In genomic region chr4:13530823-13531608, GRCh38 we compare ENCODE assay signal across 18 cellular contexts. TPM values are rescaled to one million over a fixed set of nuclear protein-coding genes. Genes with fewer than 3 reads are reported as not detected.
DNase-seq lines count a peak whose midpoint lies in the region; ATAC-seq lines count a peak whose summit lies in the region.
"Had no signal": no experiment of that assay in that cellular context is flagged by ENCODE, and none has a peak within 500 bp of the region (broad histone marks: within the 10 kb centered on the region; RNA-seq: fewer than 3 reads in every experiment).

No MANE protein-coding gene starts in this region.

- H3K9ac ChIP-seq in HUES64 (ENCODE audit: low read depth, low read length) (no peak overlapping the region), iPS-18a (ENCODE audit: low read length) (no peak overlapping the region)

- WGBS in HUES64, result 24% methylated on average over 34 of the region's 34 CpGs

- peak overlapping the region; percentile 7; the same call in 1 of the 2 replicates for H3K27ac ChIP-seq in HUES64 (ENCODE audit: low read depth, low read length)
- no peak overlapping the region for H3K27ac ChIP-seq in iPS-18a (ENCODE audit: low read length)
- H3K27ac ChIP-seq: transverse colon had no signal

- peak overlapping the region; percentile 23 for H3K27ac Mint-ChIP-seq in T-helper 2 cell treated with Interferon-gamma antibody and Interleukin-4, amounts not matched to agents 5 μg/mL and 100 μg/mL, for 36 hours
- H3K27ac Mint-ChIP-seq: activated CD4-positive, alpha-beta T cell treated with anti-CD3 and anti-CD28 coated beads, Interleukin-2, amount 10 ng/mL, durations not matched to agents 24 days and 14 days; CD4-positive, CD25-positive, alpha-beta regulatory T cell; HFFc6 had no signal

- H3K9me3 ChIP-seq in HUES64 (ENCODE audit: insufficient read depth, low read depth, low read length), result no peaks in the 10 kb centered on the region
- H3K9me3 ChIP-seq in iPS-18a (ENCODE audit: control insufficient read depth, low read depth, low read length), result no peaks in the 10 kb centered on the region
- H3K9me3 ChIP-seq: transverse colon had no signal

- H3K4me1 ChIP-seq in HUES64 (ENCODE audit: insufficient read depth, low read length), result peaks cover 39% of the 10 kb centered on the region
- peaks cover 18% of the 10 kb centered on the region for H3K4me1 ChIP-seq in iPS-18a (ENCODE audit: control insufficient read depth, low read depth, low read length)

- no peak for DNase-seq in T-helper 2 cell treated with Interferon-gamma antibody and Interleukin-4, amounts not matched to agents 5 μg/mL and 100 μg/mL, for 36 hours (ENCODE audit: low spot score)
- DNase-seq in T-helper 2 cell (no peak), retina (peak; percentile 63), amygdala (lab: John Stamatoyannopoulos, UW) (no peak)
- no peak for DNase-seq in activated naive CD4-positive, alpha-beta T cell treated with anti-CD3 and anti-CD28 coated beads, Interleukin-2, amount 50 U/mL, for 16 hours
- DNase-seq: activated CD4-positive, alpha-beta T cell treated with anti-CD3 and anti-CD28 coated beads, Interleukin-2, amount 10 ng/mL, durations not matched to agents 24 days and 14 days; activated T-cell treated with anti-CD3 and anti-CD28 coated beads, Interleukin-2, amount 50 U/mL, for 1 hour; CD4-positive, CD25-positive, alpha-beta regulatory T cell; foreskin melanocyte; HFFc6; KG1; NCI-H1417 treated with DMSO at 0.1 percent for 48 hours; NK-92 treated with Interleukin-12 subunit alpha and Interleukin-12 subunit beta, amount 100 ng/mL, for 24 hours; transverse colon had no signal

- peaks cover 4% of the 10 kb centered on the region for H3K36me3 Mint-ChIP-seq in T-helper 2 cell treated with Interferon-gamma antibody and Interleukin-4, amounts not matched to agents 5 μg/mL and 100 μg/mL, for 36 hours (ENCODE audit: low read depth)
- H3K36me3 Mint-ChIP-seq: CD4-positive, CD25-positive, alpha-beta regulatory T cell had no signal

- H3K27me3 Mint-ChIP-seq in T-helper 2 cell treated with Interferon-gamma antibody and Interleukin-4, amounts not matched to agents 5 μg/mL and 100 μg/mL, for 36 hours (ENCODE audit: low read depth), result peaks cover 97% of the 10 kb centered on the region

- H3K36me3 ChIP-seq in HUES64 (ENCODE audit: insufficient read depth, low read length), result no peaks in the 10 kb centered on the region
- no peaks in the 10 kb centered on the region for H3K36me3 ChIP-seq in iPS-18a (ENCODE audit: control insufficient read depth, low read depth, low read length)
- H3K36me3 ChIP-seq: transverse colon had no signal

- H3K4me3 Mint-ChIP-seq in T-helper 2 cell treated with Interferon-gamma antibody and Interleukin-4, amounts not matched to agents 5 μg/mL and 100 μg/mL, for 36 hours, result no peak overlapping the region
- H3K4me3 Mint-ChIP-seq: activated CD4-positive, alpha-beta T cell treated with anti-CD3 and anti-CD28 coated beads, Interleukin-2, amount 10 ng/mL, durations not matched to agents 24 days and 14 days; HFFc6 had no signal

- no peaks in the 10 kb centered on the region for H3K9me3 Mint-ChIP-seq in T-helper 2 cell treated with Interferon-gamma antibody and Interleukin-4, amounts not matched to agents 5 μg/mL and 100 μg/mL, for 36 hours
- H3K9me3 Mint-ChIP-seq: HFFc6 had no signal

- H3K4me1 Mint-ChIP-seq in T-helper 2 cell treated with Interferon-gamma antibody and Interleukin-4, amounts not matched to agents 5 μg/mL and 100 μg/mL, for 36 hours (ENCODE audit: low read depth), result peaks cover 12% of the 10 kb centered on the region

- ATAC-seq in GM21786 (IDR thresholded peaks at IDR 0.05; ENCODE audit: unreplicated experiment), result no peak
- ATAC-seq: Right ventricle myocardium inferior had no signal

- H3K27me3 ChIP-seq in HUES64 (ENCODE audit: insufficient read depth, low read length) (peaks cover 97% of the 10 kb centered on the region), iPS-18a (ENCODE audit: control insufficient read depth, insufficient read depth, low read length) (peaks cover 100% of the 10 kb centered on the region)

- H3K4me3 ChIP-seq in HUES64 (ENCODE audit: low read length) (peak overlapping the region; percentile 17), iPS-18a (ENCODE audit: low read length) (peak overlapping the region; percentile 9)
- H3K4me3 ChIP-seq: transverse colon had no signal

RNA-seq across cellular contexts. Expression of gene NKX3-2, which starts 13.3 kb away (rescaled TPM):
- polyA plus RNA-seq in HUES64 (2013, experiment 1 of 2), result 1.6 TPM
- 1.9 TPM for polyA plus RNA-seq in HUES64 (2013, experiment 2 of 2)
- polyA plus RNA-seq: CD4-positive, CD25-positive, alpha-beta regulatory T cell had no signal

RNA-seq across cellular contexts. Expression of gene RAB28, which starts 46.9 kb away (rescaled TPM):
- polyA plus RNA-seq in HUES64 (2013, experiment 1 of 2), result 21.0 TPM
- polyA plus RNA-seq in HUES64 (2013, experiment 2 of 2), result 24.9 TPM
